8 cellular contexts compared by ENCODE assay signal in genomic region chr1:1510912-1511532, GRCh38. TPM values are rescaled to one million over a fixed set of nuclear protein-coding genes. Genes with fewer than 3 reads are reported as not detected.
A peak's percentile ranks its signal among the peaks of the same experiment; 100 is the strongest.
DNase-seq lines count a peak whose midpoint lies in the region; ATAC-seq lines count a peak whose summit lies in the region.

No MANE protein-coding gene starts in this region.

- H3K27ac Mint-ChIP-seq in activated CD4-positive, alpha-beta T cell treated with anti-CD3 and anti-CD28 coated beads for 36 hours: peak overlapping the region; percentile 97

- H3K4me3 Mint-ChIP-seq in activated CD4-positive, alpha-beta T cell treated with anti-CD3 and anti-CD28 coated beads for 36 hours: peak overlapping the region; percentile 93

- no peaks in the 10 kb centered on the region for H3K27me3 Mint-ChIP-seq in activated CD4-positive, alpha-beta T cell treated with anti-CD3 and anti-CD28 coated beads for 36 hours

- CTCF ChIA-PET in activated CD4-positive, alpha-beta T cell treated with anti-CD3 and anti-CD28 coated beads for 36 hours (lab: Charles Lee): no interaction called here

- POLR2A ChIA-PET in activated CD4-positive, alpha-beta T cell treated with anti-CD3 and anti-CD28 coated beads for 36 hours (lab: Charles Lee): no interaction called here

- peak; percentile 41 for DNase-seq in activated CD4-positive, alpha-beta T cell treated with anti-CD3 and anti-CD28 coated beads for 36 hours
- DNase-seq in activated CD4-positive, alpha-beta T cell treated with anti-CD3 and anti-CD28 coated beads, Interleukin-2, amount 50 U/mL, for 1 hour: no peak
- DNase-seq in NCI-H2196 (lab: John Stamatoyannopoulos, UW; ENCODE audit: unreplicated experiment) (peak; percentile 29), amniotic epithelial cell (ENCODE audit: low read depth) (peak; percentile 13), islet precursor cell (peak; percentile 69)
- peak; percentile 30 for DNase-seq in stimulated activated naive CD8-positive, alpha-beta T cell treated with anti-CD3 and anti-CD28 coated beads, Interleukin-15, Interleukin-2, amounts not matched to agents 100 U/mL and 50 U/mL, for 24 hours

- no peaks in the 10 kb centered on the region for H3K9me3 Mint-ChIP-seq in activated CD4-positive, alpha-beta T cell treated with anti-CD3 and anti-CD28 coated beads for 36 hours (ENCODE audit: low read depth)

- no peak for ATAC-seq in activated CD4-positive, alpha-beta T cell treated with anti-CD3 and anti-CD28 coated beads for 36 hours
- ATAC-seq in stimulated activated naive CD8-positive, alpha-beta T cell treated with anti-CD3 and anti-CD28 coated beads, Interleukin-15, Interleukin-2, amounts not matched to agents 100 U/mL and 50 U/mL, for 24 hours: no peak
- ATAC-seq in GM19397 (IDR thresholded peaks at IDR 0.05; ENCODE audit: unreplicated experiment) (no peak), HG03457 (IDR thresholded peaks at IDR 0.05; ENCODE audit: unreplicated experiment) (no peak)

- peaks cover 7% of the 10 kb centered on the region for H3K4me1 Mint-ChIP-seq in activated CD4-positive, alpha-beta T cell treated with anti-CD3 and anti-CD28 coated beads for 36 hours

- peaks cover 3% of the 10 kb centered on the region for H3K36me3 Mint-ChIP-seq in activated CD4-positive, alpha-beta T cell treated with anti-CD3 and anti-CD28 coated beads for 36 hours (ENCODE audit: low read depth)

- intact Hi-C loops in activated CD4-positive, alpha-beta T cell treated with anti-CD3 and anti-CD28 coated beads for 36 hours (cut with DNase I, micrococcal nuclease): loop anchor here in 1 of 2 experiments (1.0 to 10.0 kb wide), 7 partner anchors 40 to 236 kb away; partner anchors contain the start of genes ATAD3B, CDK11B, DVL1 and MMP23B

RNA-seq across cellular contexts. Expression of gene ATAD3A, which starts 0.9 kb away (rescaled TPM):
- 10 to 100 TPM; 39.9 to 42.9 TPM for total RNA-seq in activated CD4-positive, alpha-beta T cell treated with anti-CD3 and anti-CD28 coated beads for 36 hours

RNA-seq across cellular contexts. Expression of gene TMEM240, which starts 29.4 kb away (rescaled TPM):
- total RNA-seq in activated CD4-positive, alpha-beta T cell treated with anti-CD3 and anti-CD28 coated beads for 36 hours: under 1 TPM; 0.42 to 0.46 TPM

RNA-seq across cellular contexts. Expression of gene ATAD3B, which starts 39.5 kb away (rescaled TPM):
- total RNA-seq in activated CD4-positive, alpha-beta T cell treated with anti-CD3 and anti-CD28 coated beads for 36 hours: 10 to 100 TPM; 26.2 to 39.2 TPM
